In genomic region chr2:112645396-112646101, GRCh38 we compare ENCODE assay signal across 1 cellular context.
TF ChIP-seq lines count a peak whose summit lies in the region.

SLC20A1 (plus strand) TSS chr2:112645939; CDS start chr2:112646829, 890 bp downstream.

TF ChIP-seq in HepG2, 621 proteins besides CTCF, POLR2A, EP300 and RAD21 (continued from another document):
- no peak for TF ChIP-seq ZBTB49 (CRISPR knock-in tag; IDR thresholded peaks at IDR 0.05; ENCODE audit: borderline replicate concordance)
- TF ChIP-seq MED13 (CRISPR knock-in tag; IDR thresholded peaks at IDR 0.05), result peak; percentile 46; the same call in 1 of the 2 replicates
- no peak; the same call in none of the 2 replicates for TF ChIP-seq ZNF292 (CRISPR knock-in tag; IDR thresholded peaks at IDR 0.05; ENCODE audit: borderline replicate concordance, low read depth)
- TF ChIP-seq ADNP (CRISPR knock-in tag; IDR thresholded peaks at IDR 0.05), result no peak
- TF ChIP-seq PBX3 (CRISPR knock-in tag; IDR thresholded peaks at IDR 0.05; ENCODE audit: borderline replicate concordance), result peak; percentile 26; the same call in 1 of the 2 replicates
- no peak for TF ChIP-seq ONECUT2 (CRISPR knock-in tag; IDR thresholded peaks at IDR 0.05)
- peak; percentile 68 for TF ChIP-seq DBP (CRISPR knock-in tag; IDR thresholded peaks at IDR 0.05; ENCODE audit: not compliant biosample characterization)
- TF ChIP-seq ZNF230 (CRISPR knock-in tag; IDR thresholded peaks at IDR 0.05), result 0 out of 2 replicates have a peak, but pooled peaks have one; percentile 61
- TF ChIP-seq TMF1 (CRISPR knock-in tag; IDR thresholded peaks at IDR 0.05; ENCODE audit: low read depth), result no peak; the same call in 1 of the 2 replicates
- TF ChIP-seq TCF7L2 (IDR thresholded peaks at IDR 0.05; ENCODE audit: low read depth, low read length), result no peak
- TF ChIP-seq ZBTB7A (CRISPR knock-in tag; IDR thresholded peaks at IDR 0.05), result peak; percentile 80
- no peak for TF ChIP-seq GABPA (IDR thresholded peaks at IDR 0.05; ENCODE audit: low read depth, low read length)
- TF ChIP-seq GABPA (CRISPR knock-in tag; IDR thresholded peaks at IDR 0.05; ENCODE audit: low read depth), result peak; percentile 59
- peak; percentile 84 for TF ChIP-seq JUND (CRISPR knock-in tag; IDR thresholded peaks at IDR 0.05)
- TF ChIP-seq NFYC (CRISPR knock-in tag; IDR thresholded peaks at IDR 0.05), result peak; percentile 71
- no peak; the same call in 1 of the 2 replicates for TF ChIP-seq ZNF281 (CRISPR knock-in tag; IDR thresholded peaks at IDR 0.05; ENCODE audit: borderline replicate concordance)
- TF ChIP-seq U2AF1 (optimal IDR thresholded peaks at IDR 0.05; ENCODE audit: low read depth, low read length), result peak; percentile 59
- TF ChIP-seq AHR (CRISPR knock-in tag; IDR thresholded peaks at IDR 0.05), result peak; percentile 54; the same call in 1 of the 2 replicates
- peak; percentile 77 for TF ChIP-seq ZSCAN31 (CRISPR knock-in tag; IDR thresholded peaks at IDR 0.05; ENCODE audit: low read depth)
- TF ChIP-seq ARID2 (CRISPR knock-in tag; IDR thresholded peaks at IDR 0.05; ENCODE audit: borderline replicate concordance), result peak; percentile 3; the same call in 1 of the 2 replicates
- no peak for TF ChIP-seq FUBP1 (CRISPR knock-in tag; IDR thresholded peaks at IDR 0.05; ENCODE audit: borderline replicate concordance)
- TF ChIP-seq ZNF570 (CRISPR knock-in tag; IDR thresholded peaks at IDR 0.05; ENCODE audit: borderline replicate concordance), result no peak; the same call in 1 of the 2 replicates
- peak; percentile 66; the same call in 1 of the 2 replicates for TF ChIP-seq ZNF232 (CRISPR knock-in tag; IDR thresholded peaks at IDR 0.05; ENCODE audit: borderline replicate concordance)
- TF ChIP-seq KDM4B (CRISPR knock-in tag; IDR thresholded peaks at IDR 0.05), result no peak
- peak; percentile 57 for TF ChIP-seq FOXA3 (CRISPR knock-in tag; IDR thresholded peaks at IDR 0.05)
- no peak; the same call in 1 of the 2 replicates for TF ChIP-seq ZBTB20 (CRISPR knock-in tag; IDR thresholded peaks at IDR 0.05; ENCODE audit: borderline replicate concordance, low read depth)
- TF ChIP-seq SRSF1 (optimal IDR thresholded peaks at IDR 0.05; ENCODE audit: low read depth, low read length), result peak; percentile 16
- no peak; the same call in 1 of the 2 replicates for TF ChIP-seq ZNF792 (CRISPR knock-in tag; IDR thresholded peaks at IDR 0.05)
- TF ChIP-seq SNAPC2 (CRISPR knock-in tag; IDR thresholded peaks at IDR 0.05), result no peak
- TF ChIP-seq ZFP36L1 (CRISPR knock-in tag; IDR thresholded peaks at IDR 0.05), result no peak
- TF ChIP-seq NR2F6 (IDR thresholded peaks at IDR 0.05), result 0 out of 2 replicates have a peak, but pooled peaks have one; percentile 4
- TF ChIP-seq NR2F6 (CRISPR knock-in tag; IDR thresholded peaks at IDR 0.05), result peak; percentile 57; the same call in 1 of the 2 replicates
- 0 out of 2 replicates have a peak, but pooled peaks have one; percentile 55 for TF ChIP-seq HNRNPL (IDR thresholded peaks at IDR 0.05; ENCODE audit: low read depth, low read length)
- TF ChIP-seq NFKB2 (CRISPR knock-in tag; IDR thresholded peaks at IDR 0.05; ENCODE audit: borderline replicate concordance), result peak; percentile 94
- peak; percentile 75 for TF ChIP-seq ZNF678 (CRISPR knock-in tag; IDR thresholded peaks at IDR 0.05)
- no peak for TF ChIP-seq JUNB (CRISPR knock-in tag; IDR thresholded peaks at IDR 0.05; ENCODE audit: borderline replicate concordance)
- TF ChIP-seq IRF9 (CRISPR knock-in tag; IDR thresholded peaks at IDR 0.05; ENCODE audit: borderline replicate concordance), result peak; percentile 28; the same call in 1 of the 2 replicates
